In the genomic region with DNA sequence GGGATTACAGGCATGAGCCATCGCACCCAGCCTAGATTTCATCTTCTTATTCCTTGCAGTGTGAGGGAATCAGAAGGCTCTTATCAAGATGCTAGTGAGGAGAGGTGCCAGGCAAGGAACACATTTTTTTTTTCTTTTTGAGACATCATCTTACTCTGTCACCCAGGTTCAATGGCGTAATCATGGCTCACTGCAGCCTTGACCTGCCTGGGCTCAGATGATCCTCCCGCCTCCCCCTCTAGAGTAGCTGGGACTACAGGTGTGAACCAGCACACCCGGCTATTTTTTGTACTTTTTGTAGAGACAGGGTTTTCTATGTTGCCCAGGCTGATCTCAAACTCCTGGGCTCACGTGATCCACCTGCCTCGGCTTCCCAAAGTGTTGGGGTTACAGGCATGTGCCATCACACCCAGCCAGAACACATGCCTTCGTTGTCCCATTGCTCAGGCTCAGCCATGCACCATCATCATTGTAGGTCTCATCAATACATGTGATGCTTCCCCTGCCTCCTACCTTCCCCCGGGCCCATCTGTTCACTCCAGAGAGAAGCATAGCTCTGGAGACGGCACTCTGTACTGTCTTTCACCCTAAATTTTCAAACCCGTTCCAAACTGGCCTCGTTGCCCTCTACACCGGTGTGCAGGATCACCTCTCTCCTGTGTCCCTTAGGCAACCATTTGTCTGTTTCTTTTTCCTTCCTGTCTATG, we compare ENCODE assay signal across 1 cellular context.
TF ChIP-seq lines count a peak whose summit lies in the region.

No MANE protein-coding gene starts in this region.

TF ChIP-seq in IMR-90, 13 proteins besides CTCF, POLR2A, EP300 and RAD21:
- TF ChIP-seq, protein P1, sequence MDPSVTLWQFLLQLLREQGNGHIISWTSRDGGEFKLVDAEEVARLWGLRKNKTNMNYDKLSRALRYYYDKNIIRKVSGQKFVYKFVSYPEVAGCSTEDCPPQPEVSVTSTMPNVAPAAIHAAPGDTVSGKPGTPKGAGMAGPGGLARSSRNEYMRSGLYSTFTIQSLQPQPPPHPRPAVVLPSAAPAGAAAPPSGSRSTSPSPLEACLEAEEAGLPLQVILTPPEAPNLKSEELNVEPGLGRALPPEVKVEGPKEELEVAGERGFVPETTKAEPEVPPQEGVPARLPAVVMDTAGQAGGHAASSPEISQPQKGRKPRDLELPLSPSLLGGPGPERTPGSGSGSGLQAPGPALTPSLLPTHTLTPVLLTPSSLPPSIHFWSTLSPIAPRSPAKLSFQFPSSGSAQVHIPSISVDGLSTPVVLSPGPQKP (IDR thresholded peaks at IDR 0.05; ENCODE audit: borderline replicate concordance, low read depth, low read length), result no peak
- TF ChIP-seq FOS (IDR thresholded peaks at IDR 0.05; ENCODE audit: low read depth, low read length) (no peak), RFX5 (IDR thresholded peaks at IDR 0.05; ENCODE audit: low read depth, low read length) (no peak)
TF ChIP-seq in IMR-90: peak in this region for 0.
